9 cellular contexts compared by ENCODE assay signal in genomic region chr6:35368038-35368887, GRCh38. TPM values are rescaled to one million over a fixed set of nuclear protein-coding genes. Genes with fewer than 3 reads are reported as not detected.
DNase-seq lines count a peak whose midpoint lies in the region; ATAC-seq and TF ChIP-seq lines count a peak whose summit lies in the region.
"Had no signal": no experiment of that assay in that cellular context is flagged by ENCODE, and none has a peak within 500 bp of the region (broad histone marks: within the 10 kb centered on the region; RNA-seq: fewer than 3 reads in every experiment).

No MANE protein-coding gene starts in this region.

- 88 to 100% (median 93%) methylated on average over 2 of the region's 2 CpGs for WGBS in stomach, 5 donors

- H3K36me3 ChIP-seq in BLaER1, result peaks cover 14% of the 10 kb centered on the region
- H3K36me3 ChIP-seq in stomach, result peaks cover 0 to 3% (median 0%) of the 10 kb centered on the region in 4 donors

- peak overlapping the region; percentile 47 for H3K4me2 ChIP-seq in BLaER1

- intact Hi-C loops in stomach (cut with DNase I; ENCODE audit: low total_unique reads), result no loop called here

- ATAC-seq in GM21825 (IDR thresholded peaks at IDR 0.05; ENCODE audit: unreplicated experiment) (no peak), HG02678 (IDR thresholded peaks at IDR 0.05; ENCODE audit: unreplicated experiment) (no peak)

- no peak for TF ChIP-seq EP300 in stomach (IDR thresholded peaks at IDR 0.05)

- DNase-seq in GM19238 (ENCODE audit: insufficient read length, low spot score) (peak; percentile 43), kidney glomerular epithelial cell (lab: John Stamatoyannopoulos, UW) (peak; percentile 18), stomach (no peak), GDM1 (lab: John Stamatoyannopoulos, UW) (no peak)
- DNase-seq in activated CD4-positive, alpha-beta T cell treated with anti-CD3 and anti-CD28 coated beads, Interleukin-2, amount 50 U/mL, for 48 hours, result peak; percentile 40 to 60
- DNase-seq: KG1 had no signal

- H3K4me3 ChIP-seq in BLaER1 (no peak overlapping the region), stomach (no peak overlapping the region)

- H4K20me1 ChIP-seq in BLaER1, result peaks cover 4% of the 10 kb centered on the region

- no peak overlapping the region; the same call in 1 of the 2 replicates for H3K27ac ChIP-seq in BLaER1
- peak overlapping the region in 1 of 5 donors; percentile 4 for H3K27ac ChIP-seq in stomach

- no peak overlapping the region for H3K9ac ChIP-seq in BLaER1

- H3K9me3 ChIP-seq in BLaER1 (no peaks in the 10 kb centered on the region), stomach (no peaks in the 10 kb centered on the region)

- no peak for TF ChIP-seq CTCF in stomach (IDR thresholded peaks at IDR 0.05)

- no peak for TF ChIP-seq POLR2A in stomach (IDR thresholded peaks at IDR 0.05)

- H3K27me3 ChIP-seq in BLaER1, result no peaks in the 10 kb centered on the region
- H3K27me3 ChIP-seq in stomach, result no peaks in the 10 kb centered on the region

- H3K4me1 ChIP-seq in BLaER1, result peaks cover 60% of the 10 kb centered on the region
- peaks cover 10 to 44% (median 24%) of the 10 kb centered on the region in 4 donors for H3K4me1 ChIP-seq in stomach

RNA-seq across cellular contexts. Expression of gene PPARD, which starts 25.9 kb away (rescaled TPM):
- total RNA-seq in stomach, result 10 to 100 TPM in 3 of 5 donors, 1 to 10 TPM in 2; 2.6 to 34.6 (median 10.5) TPM
- polyA plus RNA-seq in stomach, result 10 to 100 TPM; 13.8 to 33.1 (median 22.0) TPM

Comparison
In these comparisons a context has a peak if more than half of its experiments do, and no peak if none do; other contexts are left out.
1. DNase-seq: peak in GM19238 (single experiment), activated CD4-positive, alpha-beta T cell treated with anti-CD3 and anti-CD28 coated beads, Interleukin-2, amount 50 U/mL, for 48 hours (2 of 2) and kidney glomerular epithelial cell (single experiment); none in stomach (single experiment) and GDM1 (single experiment).